Comparison of ENCODE assay signal across 30 cellular contexts in the genomic region with DNA sequence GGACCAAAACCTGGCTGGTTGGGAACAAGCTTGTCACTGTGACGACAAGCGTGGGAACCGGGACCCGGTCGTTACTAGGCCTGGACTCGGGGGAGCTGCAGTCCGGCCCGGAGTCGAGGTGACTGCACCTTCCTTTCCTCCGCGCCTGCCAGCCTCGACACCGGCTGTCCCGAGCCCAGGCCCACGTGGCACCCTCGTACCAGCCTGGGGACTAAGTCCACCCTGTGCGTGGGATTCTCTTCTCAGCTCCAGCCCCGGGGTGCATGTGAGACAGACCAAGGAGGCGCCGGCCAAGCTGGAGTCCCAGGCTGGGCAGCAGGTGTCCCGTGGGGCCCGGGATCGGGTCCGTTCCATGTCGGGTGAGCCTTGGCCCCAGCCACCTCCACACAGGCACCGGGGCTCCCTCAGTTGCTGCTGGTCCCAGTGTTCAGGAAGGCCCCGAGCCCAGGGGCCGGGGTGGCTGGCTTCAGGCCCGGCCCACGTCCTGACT.
"Had no signal": no experiment of that assay in that cellular context is flagged by ENCODE, and none has a peak within 500 bp of the region (broad histone marks: within the 10 kb centered on the region; RNA-seq: fewer than 3 reads in every experiment).

No MANE protein-coding gene starts in this region.

- H3K27me3 ChIP-seq: brain microvascular endothelial cell, cardiac muscle cell had no signal

- H3K27ac ChIP-seq: brain microvascular endothelial cell, cardiac muscle cell, VCaP had no signal

- DNase-seq: activated CD4-positive, alpha-beta memory T cell treated with anti-CD3 and anti-CD28 coated beads, Interleukin-2, amount 10 ng/mL, durations not matched to agents 7 days and 5 days; activated CD4-positive, alpha-beta T cell treated with anti-CD3 and anti-CD28 coated beads for 1 hour; activated CD4-positive, alpha-beta T cell treated with anti-CD3 and anti-CD28 coated beads for 48 hours; activated CD4-positive, CD25-positive, alpha-beta regulatory T cell; activated CD8-positive, alpha-beta memory T cell treated with anti-CD3 and anti-CD28 coated beads for 24 hours; activated CD8-positive, alpha-beta memory T cell treated with anti-CD3 and anti-CD28 coated beads, Interleukin-2, amount 10 ng/mL, durations not matched to agents 7 days and 5 days; activated CD8-positive, alpha-beta memory T cell treated with anti-CD3 and anti-CD28 coated beads, Interleukin-2, amount 50 U/mL, for 48 hours; activated effector memory CD4-positive, alpha-beta T cell treated with Interleukin-2 at 50 U/mL for 16 hours; activated naive CD4-positive, alpha-beta T cell treated with anti-CD3 and anti-CD28 coated beads, Interleukin-2, amount 50 U/mL, for 16 hours; activated naive CD8-positive, alpha-beta T cell treated with anti-CD3 and anti-CD28 coated beads for 36 hours; activated T-cell treated with anti-CD3 and anti-CD28 coated beads, Interleukin-2, amount 50 U/mL, for 48 hours; amniotic stem cell; aorta; brain microvascular endothelial cell; MM.1S; MV-4-11; NCI-H1092; NCI-H1436 treated with DMSO at 0.1 percent for 48 hours; NCI-H1694 treated with DMSO at 0.1 percent for 48 hours; NCI-H2029; NCI-H345; NCI-H524 treated with DMSO at 0.1 percent for 48 hours; SHP77 treated with DMSO at 0.1 percent for 48 hours; SW 1271; T-helper 1 cell; T-helper 2 cell; T-helper 9 cell had no signal

- H3K4me3 ChIP-seq: cardiac muscle cell had no signal

- ATAC-seq: activated CD8-positive, alpha-beta memory T cell treated with anti-CD3 and anti-CD28 coated beads, Interleukin-2, amount 10 ng/mL, durations not matched to agents 7 days and 5 days; Panc1 had no signal
